Comparison of ENCODE assay signal across 11 cellular contexts in genomic region chr6:129645371-129646139, GRCh38.
A peak's percentile ranks its signal among the peaks of the same experiment; 100 is the strongest.
DNase-seq lines count a peak whose midpoint lies in the region; ATAC-seq and TF ChIP-seq lines count a peak whose summit lies in the region.
"Had no signal": no experiment of that assay in that cellular context is flagged by ENCODE, and none has a peak within 500 bp of the region (broad histone marks: within the 10 kb centered on the region; RNA-seq: fewer than 3 reads in every experiment).

No MANE protein-coding gene starts in this region.

- no peaks in the 10 kb centered on the region for H3K36me3 Mint-ChIP-seq in glutamatergic neuron (ENCODE audit: unreplicated experiment)
- H3K36me3 Mint-ChIP-seq: memory B cell had no signal

- H4K20me1 ChIP-seq in fibroblast of lung (ENCODE audit: control insufficient read depth, extremely low read depth, insufficient read depth, low read length) = no peaks in the 10 kb centered on the region

- no peaks in the 10 kb centered on the region for H3K27me3 Mint-ChIP-seq in glutamatergic neuron (ENCODE audit: unreplicated experiment)
- H3K27me3 Mint-ChIP-seq: memory B cell had no signal

- H3K9me3 ChIP-seq in fibroblast of lung (ENCODE audit: control insufficient read depth, insufficient read depth, low read depth, low read length) (no peaks in the 10 kb centered on the region), neuronal stem cell (replicated peaks in 1 of 2; ENCODE audit: control insufficient read depth in 2 of 2, insufficient read depth in 1 of 2, low read depth in 1 of 2, low read length in 2 of 2) (no peaks in the 10 kb centered on the region)

- peaks cover 43% of the 10 kb centered on the region for H3K79me2 ChIP-seq in fibroblast of lung (ENCODE audit: control insufficient read depth, insufficient read depth, low read length)

- no peak overlapping the region for H4K8ac ChIP-seq in neuronal stem cell (ENCODE audit: low read depth, low read length)

- H3K27me3 ChIP-seq in fibroblast of lung (ENCODE audit: control insufficient read depth, insufficient read depth, low read length) (no peaks in the 10 kb centered on the region), neuronal stem cell (ENCODE audit: control insufficient read depth in 3 of 3, insufficient read depth in 3 of 3, low read depth in 1 of 3, low read length in 3 of 3) (no peaks in the 10 kb centered on the region)

- H3K4me2 ChIP-seq in fibroblast of lung (ENCODE audit: extremely low read depth, insufficient read depth, low read length) (peak overlapping the region; percentile 18), neuronal stem cell (ENCODE audit: insufficient read depth, low read length, poor library complexity, severe bottlenecking) (no peak overlapping the region)

- peaks cover 31% of the 10 kb centered on the region for H3K4me1 ChIP-seq in fibroblast of lung (ENCODE audit: control insufficient read depth, extremely low read depth, insufficient read depth, low read length)
- peaks cover 0 to 2% of the 10 kb centered on the region in 2 donors for H3K4me1 ChIP-seq in neuronal stem cell (ENCODE audit: control insufficient read depth in 2 of 2, insufficient read depth in 1 of 2, low read depth in 1 of 2, low read length in 2 of 2)

- H3K27ac Mint-ChIP-seq in glutamatergic neuron (ENCODE audit: unreplicated experiment) = no peak overlapping the region
- H3K27ac Mint-ChIP-seq: activated naive CD4-positive, alpha-beta T cell treated with anti-CD3 and anti-CD28 coated beads for 36 hours had no signal

- H3K9ac ChIP-seq in fibroblast of lung (ENCODE audit: insufficient read depth, low read length) (no peak overlapping the region), neuronal stem cell (ENCODE audit: low read depth, low read length, poor library complexity) (no peak overlapping the region)

- no peak overlapping the region for H2AK5ac ChIP-seq in neuronal stem cell (ENCODE audit: low read depth, low read length)

- no peaks in the 10 kb centered on the region for H3K79me1 ChIP-seq in neuronal stem cell (ENCODE audit: low read depth, low read length)

- H3K14ac ChIP-seq in neuronal stem cell (ENCODE audit: low read length) = no peak overlapping the region

- H3K4me3 Mint-ChIP-seq in glutamatergic neuron (ENCODE audit: unreplicated experiment) = no peak overlapping the region
- H3K4me3 Mint-ChIP-seq: activated naive CD4-positive, alpha-beta T cell treated with anti-CD3 and anti-CD28 coated beads for 36 hours; memory B cell had no signal

- H2BK15ac ChIP-seq in neuronal stem cell (ENCODE audit: low read length) = no peak overlapping the region

- H3K23ac ChIP-seq in neuronal stem cell (ENCODE audit: low read depth, low read length, poor library complexity) = no peak overlapping the region

- no peak overlapping the region for H4K91ac ChIP-seq in neuronal stem cell (ENCODE audit: low read depth, low read length, poor library complexity)

- H2AFZ ChIP-seq in fibroblast of lung (ENCODE audit: low read length) = no peak overlapping the region
- peak overlapping the region; percentile 13 for H2AFZ ChIP-seq in neuronal stem cell (ENCODE audit: low read length)

- TF ChIP-seq CTCF in AG10803 (conservative IDR thresholded peaks at IDR 0.05; ENCODE audit: low read length) (no peak), fibroblast of lung (conservative IDR thresholded peaks at IDR 0.05 in 1 of 2, IDR thresholded peaks at IDR 0.05 in 1 of 2; ENCODE audit: low read depth in 1 of 2, low read length in 2 of 2) (no peak), glutamatergic neuron (IDR thresholded peaks at IDR 0.05; ENCODE audit: partially characterized antibody, unreplicated experiment) (no peak)

- peak overlapping the region; percentile 18 for H3K27ac ChIP-seq in fibroblast of lung (ENCODE audit: insufficient read depth, low read length)
- no peak overlapping the region for H3K27ac ChIP-seq in neuronal stem cell (replicated peaks; ENCODE audit: low read length)

- no peak overlapping the region for H2BK5ac ChIP-seq in neuronal stem cell (ENCODE audit: low read length)

- H3K4me1 Mint-ChIP-seq in glutamatergic neuron (ENCODE audit: low read depth, unreplicated experiment) = peaks cover 9% of the 10 kb centered on the region
- H3K4me1 Mint-ChIP-seq: memory B cell had no signal

- H2BK12ac ChIP-seq in neuronal stem cell (ENCODE audit: low read length) = no peak overlapping the region

- H3K18ac ChIP-seq in neuronal stem cell (ENCODE audit: low read length) = no peak overlapping the region

- H2BK120ac ChIP-seq in neuronal stem cell (ENCODE audit: low read depth, low read length) = no peak overlapping the region

- no CpG with 5 or more reads among the region's 6 CpGs for WGBS in neuronal stem cell (ENCODE audit: extremely low coverage in 2 of 2, insufficient read length in 2 of 2, insufficient replicate concordance in 1 of 2), 2 donors

- H3K4ac ChIP-seq in neuronal stem cell (ENCODE audit: low read length) = no peak overlapping the region

- DNase-seq in AG10803 (ENCODE audit: low read depth) (peak; percentile 34), fibroblast of lung (ENCODE audit: low read depth in 2 of 2) (peak; percentile 26 to 66), neuronal stem cell (ENCODE audit: low spot score) (no peak), SIG-M5 treated with dmso at 0.1 percent for 504 hours (lab: John Stamatoyannopoulos, UW; ENCODE audit: unreplicated experiment) (no peak), glutamatergic neuron (no peak), NCI-H2196 (lab: John Stamatoyannopoulos, UW; ENCODE audit: unreplicated experiment) (no peak)
- DNase-seq: activated naive CD4-positive, alpha-beta T cell treated with anti-CD3 and anti-CD28 coated beads for 36 hours; NCI-H1436 had no signal

- H3K4me3 ChIP-seq in AG10803 (ENCODE audit: low read length) (no peak overlapping the region), fibroblast of lung (replicated peaks in 1 of 4; ENCODE audit: control extremely low read depth in 1 of 4, insufficient read depth in 1 of 4, low read depth in 3 of 4, low read length in 4 of 4) (no peak overlapping the region), neuronal stem cell (ENCODE audit: low read length in 2 of 2) (no peak overlapping the region)

- ATAC-seq in SK-N-SH treated with all-trans-retinoic acid at 6 μM for 48 hours = peak; percentile 9
- no peak for ATAC-seq in GM18868 (IDR thresholded peaks at IDR 0.05; ENCODE audit: unreplicated experiment)

- H3K36me3 ChIP-seq in fibroblast of lung (ENCODE audit: control insufficient read depth, insufficient read depth, low read length) (no peaks in the 10 kb centered on the region), neuronal stem cell (replicated peaks in 1 of 2; ENCODE audit: control insufficient read depth in 2 of 2, insufficient read depth in 2 of 2, low read length in 2 of 2) (no peaks in the 10 kb centered on the region)

- H3K9me3 Mint-ChIP-seq in glutamatergic neuron (ENCODE audit: unreplicated experiment) = no peaks in the 10 kb centered on the region
- H3K9me3 Mint-ChIP-seq: activated naive CD4-positive, alpha-beta T cell treated with anti-CD3 and anti-CD28 coated beads for 36 hours; memory B cell had no signal

TF ChIP-seq in SK-N-SH treated with all-trans-retinoic acid at 6 μM for 48 hours, 23 proteins besides CTCF, POLR2A, EP300 and RAD21:
- TF ChIP-seq OSR1 (CRISPR knock-in tag; IDR thresholded peaks at IDR 0.05) (no peak), GLIS3 (CRISPR knock-in tag; IDR thresholded peaks at IDR 0.05) (no peak), ZNF70 (CRISPR knock-in tag; IDR thresholded peaks at IDR 0.05) (no peak), ISL1 (CRISPR knock-in tag; IDR thresholded peaks at IDR 0.05) (no peak), TCF4 (CRISPR knock-in tag; IDR thresholded peaks at IDR 0.05; ENCODE audit: borderline replicate concordance) (no peak), ZNF8 (CRISPR knock-in tag; IDR thresholded peaks at IDR 0.05) (no peak), TOX (CRISPR knock-in tag; IDR thresholded peaks at IDR 0.05; ENCODE audit: borderline replicate concordance) (no peak), ZFP30 (CRISPR knock-in tag; IDR thresholded peaks at IDR 0.05) (no peak), ZNF565 (CRISPR knock-in tag; conservative IDR thresholded peaks at IDR 0.05; ENCODE audit: low read depth) (no peak), TSHZ2 (CRISPR knock-in tag; IDR thresholded peaks at IDR 0.05) (no peak)
TF ChIP-seq in SK-N-SH treated with all-trans-retinoic acid at 6 μM for 48 hours: peak in this region for 0.

Comparison
In these comparisons a context has a peak if more than half of its experiments do, and no peak if none do; other contexts are left out.
1. DNase-seq: peak in AG10803 (single experiment) and fibroblast of lung (2 of 2); none in neuronal stem cell (single experiment), SIG-M5 treated with dmso at 0.1 percent for 504 hours (single experiment), glutamatergic neuron (single experiment) and NCI-H2196 (single experiment).